In genomic region chr3:47522082-47522987, GRCh38 we compare ENCODE assay signal across 1 cellular context.
TF ChIP-seq lines count a peak whose summit lies in the region.

No MANE protein-coding gene starts in this region.

TF ChIP-seq in HepG2, 621 proteins besides CTCF, POLR2A, EP300 and RAD21 (continued from another document and continues in another):
- no peak for TF ChIP-seq THYN1 (CRISPR knock-in tag; IDR thresholded peaks at IDR 0.05; ENCODE audit: borderline replicate concordance, low read depth)
- no peak for TF ChIP-seq PHF20 (CRISPR knock-in tag; IDR thresholded peaks at IDR 0.05)
- no peak for TF ChIP-seq ZEB1 (IDR thresholded peaks at IDR 0.05; ENCODE audit: insufficient replicate concordance, low read depth)
- peak; percentile 57; the same call in 1 of the 2 replicates for TF ChIP-seq CEBPG (CRISPR knock-in tag; IDR thresholded peaks at IDR 0.05)
- no peak for TF ChIP-seq ZNF121 (CRISPR knock-in tag; IDR thresholded peaks at IDR 0.05)
- no peak for TF ChIP-seq YY1 (IDR thresholded peaks at IDR 0.05; ENCODE audit: insufficient read depth, insufficient replicate concordance, low read depth, low read length)
- TF ChIP-seq ZMAT3 (CRISPR knock-in tag; conservative IDR thresholded peaks at IDR 0.05) = no peak
- TF ChIP-seq ZNF766 (CRISPR knock-in tag; IDR thresholded peaks at IDR 0.05; ENCODE audit: borderline replicate concordance) = no peak; the same call in 1 of the 2 replicates
- TF ChIP-seq ZNF883 (CRISPR knock-in tag; IDR thresholded peaks at IDR 0.05; ENCODE audit: not compliant biosample characterization) = peak; percentile 73
- TF ChIP-seq PHF8 (CRISPR knock-in tag; IDR thresholded peaks at IDR 0.05) = no peak
- peak; percentile 37; the same call in 1 of the 2 replicates for TF ChIP-seq ZNF564 (CRISPR knock-in tag; IDR thresholded peaks at IDR 0.05)
- TF ChIP-seq ZBTB49 (CRISPR knock-in tag; IDR thresholded peaks at IDR 0.05; ENCODE audit: borderline replicate concordance) = no peak
- TF ChIP-seq PAXIP1 (CRISPR knock-in tag; conservative IDR thresholded peaks at IDR 0.05) = no peak
- TF ChIP-seq SOX13 (IDR thresholded peaks at IDR 0.05) = no peak
- no peak for TF ChIP-seq SOX13 (CRISPR knock-in tag; conservative IDR thresholded peaks at IDR 0.05 in 1 of 2, IDR thresholded peaks at IDR 0.05 in 1 of 2)
- no peak for TF ChIP-seq ZNF136 (CRISPR knock-in tag; IDR thresholded peaks at IDR 0.05; ENCODE audit: low read depth)
- no peak for TF ChIP-seq PBX3 (CRISPR knock-in tag; IDR thresholded peaks at IDR 0.05; ENCODE audit: borderline replicate concordance)
- 0 out of 2 replicates have a peak, but pooled peaks have one; percentile 21 for TF ChIP-seq ZNF138 (CRISPR knock-in tag; IDR thresholded peaks at IDR 0.05; ENCODE audit: low read depth)
- TF ChIP-seq ELF3 (CRISPR knock-in tag; IDR thresholded peaks at IDR 0.05) = peak; percentile 29; the same call in 1 of the 2 replicates
- TF ChIP-seq ZC3H4 (CRISPR knock-in tag; IDR thresholded peaks at IDR 0.05; ENCODE audit: borderline replicate concordance) = no peak
- no peak for TF ChIP-seq DPF2 (CRISPR knock-in tag; IDR thresholded peaks at IDR 0.05; ENCODE audit: borderline replicate concordance, low read depth)
- 0 out of 2 replicates have a peak, but pooled peaks have one; percentile 24 for TF ChIP-seq FOXA3 (CRISPR knock-in tag; IDR thresholded peaks at IDR 0.05)
- TF ChIP-seq KLF16 (CRISPR knock-in tag; IDR thresholded peaks at IDR 0.05) = peak in 1 of 2 experiments; percentile 63; a peak in 1 of 4 replicates
- TF ChIP-seq BCL3 (CRISPR knock-in tag; IDR thresholded peaks at IDR 0.05) = peak; percentile 66; the same call in 1 of the 2 replicates
- no peak for TF ChIP-seq POLR2AphosphoS2 (IDR thresholded peaks at IDR 0.05; ENCODE audit: low read depth, low read length)
- peak; percentile 61; the same call in 1 of the 2 replicates for TF ChIP-seq HOXA3 (CRISPR knock-in tag; IDR thresholded peaks at IDR 0.05)
- 0 out of 2 replicates have a peak, but pooled peaks have one; percentile 43 for TF ChIP-seq ZHX1 (CRISPR knock-in tag; IDR thresholded peaks at IDR 0.05; ENCODE audit: low read depth)
- TF ChIP-seq ZNF572 (CRISPR knock-in tag; IDR thresholded peaks at IDR 0.05) = no peak
- 0 out of 2 replicates have a peak, but pooled peaks have one; percentile 34 for TF ChIP-seq ETV5 (CRISPR knock-in tag; IDR thresholded peaks at IDR 0.05; ENCODE audit: borderline replicate concordance)
- no peak for TF ChIP-seq ZNF839 (CRISPR knock-in tag; IDR thresholded peaks at IDR 0.05; ENCODE audit: borderline replicate concordance)
- TF ChIP-seq GPN1 (CRISPR knock-in tag; IDR thresholded peaks at IDR 0.05; ENCODE audit: borderline replicate concordance) = no peak
- TF ChIP-seq ZNF784 (CRISPR knock-in tag; IDR thresholded peaks at IDR 0.05; ENCODE audit: borderline replicate concordance) = peak; percentile 82
- no peak for TF ChIP-seq ATM (IDR thresholded peaks at IDR 0.05; ENCODE audit: borderline replicate concordance)
- TF ChIP-seq ZNF790 (CRISPR knock-in tag; IDR thresholded peaks at IDR 0.05; ENCODE audit: borderline replicate concordance) = no peak; the same call in 1 of the 2 replicates
- TF ChIP-seq HBP1 (CRISPR knock-in tag; IDR thresholded peaks at IDR 0.05; ENCODE audit: low read depth) = 0 out of 2 replicates have a peak, but pooled peaks have one; percentile 44
- TF ChIP-seq HMGXB4 (CRISPR knock-in tag; IDR thresholded peaks at IDR 0.05; ENCODE audit: borderline replicate concordance in 1 of 2, low read depth in 1 of 2) = peak in 1 of 2 experiments; percentile 70
- TF ChIP-seq SAP130 (CRISPR knock-in tag; IDR thresholded peaks at IDR 0.05; ENCODE audit: low read depth) = peak; percentile 84
- no peak for TF ChIP-seq MED13 (CRISPR knock-in tag; IDR thresholded peaks at IDR 0.05)
- TF ChIP-seq HNRNPL (IDR thresholded peaks at IDR 0.05; ENCODE audit: low read depth, low read length) = no peak
- TF ChIP-seq KAT2B (IDR thresholded peaks at IDR 0.05; ENCODE audit: borderline replicate concordance, low read depth, low read length) = no peak
- TF ChIP-seq HOXA9 (CRISPR knock-in tag; IDR thresholded peaks at IDR 0.05; ENCODE audit: borderline replicate concordance) = no peak
- no peak for TF ChIP-seq TCF7 (IDR thresholded peaks at IDR 0.05; ENCODE audit: low read depth)
- TF ChIP-seq NR1H2 (CRISPR knock-in tag; IDR thresholded peaks at IDR 0.05; ENCODE audit: borderline replicate concordance, low read depth) = no peak
- peak; percentile 35; the same call in 1 of the 2 replicates for TF ChIP-seq TARDBP (CRISPR knock-in tag; IDR thresholded peaks at IDR 0.05)
- no peak for TF ChIP-seq ZNF552 (CRISPR knock-in tag; IDR thresholded peaks at IDR 0.05; ENCODE audit: borderline replicate concordance)
